In the genomic region with DNA sequence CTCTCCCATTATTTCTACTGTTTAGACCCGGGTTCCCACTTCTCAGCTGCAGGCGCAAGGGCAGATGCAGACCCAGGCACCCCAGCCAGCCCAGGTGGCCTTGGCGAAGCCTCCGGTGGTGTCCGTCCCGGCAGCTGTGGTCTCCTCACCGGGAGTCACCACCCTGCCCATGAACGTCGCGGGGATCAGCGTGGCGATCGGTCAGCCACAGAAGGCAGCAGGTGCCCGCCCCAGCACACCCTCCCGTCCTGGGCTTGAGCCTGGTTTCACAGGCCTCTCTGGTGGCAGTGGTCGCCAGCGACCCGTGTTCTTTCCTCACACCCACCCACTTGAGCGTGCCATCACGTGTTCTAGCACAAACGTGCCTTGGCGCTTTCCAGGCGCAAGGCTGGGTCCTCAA, we compare ENCODE assay signal across 1 cellular context.
TF ChIP-seq lines count a peak whose summit lies in the region.

No MANE protein-coding gene starts in this region.

TF ChIP-seq in SK-N-SH treated with all-trans-retinoic acid at 6 μM for 48 hours, 23 proteins besides CTCF, POLR2A, EP300 and RAD21 (continued from another document):
- TF ChIP-seq, protein P1, sequence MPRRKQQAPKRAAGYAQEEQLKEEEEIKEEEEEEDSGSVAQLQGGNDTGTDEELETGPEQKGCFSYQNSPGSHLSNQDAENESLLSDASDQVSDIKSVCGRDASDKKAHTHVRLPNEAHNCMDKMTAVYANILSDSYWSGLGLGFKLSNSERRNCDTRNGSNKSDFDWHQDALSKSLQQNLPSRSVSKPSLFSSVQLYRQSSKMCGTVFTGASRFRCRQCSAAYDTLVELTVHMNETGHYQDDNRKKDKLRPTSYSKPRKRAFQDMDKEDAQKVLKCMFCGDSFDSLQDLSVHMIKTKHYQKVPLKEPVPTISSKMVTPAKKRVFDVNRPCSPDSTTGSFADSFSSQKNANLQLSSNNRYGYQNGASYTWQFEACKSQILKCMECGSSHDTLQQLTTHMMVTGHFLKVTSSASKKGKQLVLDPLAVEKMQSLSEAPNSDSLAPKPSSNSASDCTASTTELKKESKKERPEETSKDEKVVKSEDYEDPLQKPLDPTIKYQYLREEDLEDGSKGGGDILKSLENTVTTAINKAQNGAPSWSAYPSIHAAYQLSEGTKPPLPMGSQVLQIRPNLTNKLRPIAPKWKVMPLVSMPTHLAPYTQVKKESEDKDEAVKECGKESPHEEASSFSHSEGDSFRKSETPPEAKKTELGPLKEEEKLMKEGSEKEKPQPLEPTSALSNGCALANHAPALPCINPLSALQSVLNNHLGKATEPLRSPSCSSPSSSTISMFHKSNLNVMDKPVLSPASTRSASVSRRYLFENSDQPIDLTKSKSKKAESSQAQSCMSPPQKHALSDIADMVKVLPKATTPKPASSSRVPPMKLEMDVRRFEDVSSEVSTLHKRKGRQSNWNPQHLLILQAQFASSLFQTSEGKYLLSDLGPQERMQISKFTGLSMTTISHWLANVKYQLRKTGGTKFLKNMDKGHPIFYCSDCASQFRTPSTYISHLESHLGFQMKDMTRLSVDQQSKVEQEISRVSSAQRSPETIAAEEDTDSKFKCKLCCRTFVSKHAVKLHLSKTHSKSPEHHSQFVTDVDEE (CRISPR knock-in tag; IDR thresholded peaks at IDR 0.05), result no peak
- TF ChIP-seq ARNTL (CRISPR knock-in tag; IDR thresholded peaks at IDR 0.05; ENCODE audit: borderline replicate concordance, low read depth), result no peak
- TF ChIP-seq SNAI2 (CRISPR knock-in tag; IDR thresholded peaks at IDR 0.05), result no peak
- no peak for TF ChIP-seq ZFP30 (CRISPR knock-in tag; IDR thresholded peaks at IDR 0.05)
- no peak for TF ChIP-seq BACH2 (CRISPR knock-in tag; IDR thresholded peaks at IDR 0.05; ENCODE audit: borderline replicate concordance)
- no peak for TF ChIP-seq ZNF8 (CRISPR knock-in tag; IDR thresholded peaks at IDR 0.05)
- no peak for TF ChIP-seq ZNF565 (CRISPR knock-in tag; conservative IDR thresholded peaks at IDR 0.05; ENCODE audit: low read depth)
- TF ChIP-seq RARB (CRISPR knock-in tag; IDR thresholded peaks at IDR 0.05), result no peak
- no peak for TF ChIP-seq ZNF70 (CRISPR knock-in tag; IDR thresholded peaks at IDR 0.05)
- no peak for TF ChIP-seq GLIS3 (CRISPR knock-in tag; IDR thresholded peaks at IDR 0.05)
- no peak for TF ChIP-seq PPARA (CRISPR knock-in tag; IDR thresholded peaks at IDR 0.05; ENCODE audit: borderline replicate concordance)
- no peak for TF ChIP-seq ISL1 (CRISPR knock-in tag; IDR thresholded peaks at IDR 0.05)
- no peak for TF ChIP-seq OSR1 (CRISPR knock-in tag; IDR thresholded peaks at IDR 0.05)
